8 cellular contexts compared by ENCODE assay signal in the genomic region with DNA sequence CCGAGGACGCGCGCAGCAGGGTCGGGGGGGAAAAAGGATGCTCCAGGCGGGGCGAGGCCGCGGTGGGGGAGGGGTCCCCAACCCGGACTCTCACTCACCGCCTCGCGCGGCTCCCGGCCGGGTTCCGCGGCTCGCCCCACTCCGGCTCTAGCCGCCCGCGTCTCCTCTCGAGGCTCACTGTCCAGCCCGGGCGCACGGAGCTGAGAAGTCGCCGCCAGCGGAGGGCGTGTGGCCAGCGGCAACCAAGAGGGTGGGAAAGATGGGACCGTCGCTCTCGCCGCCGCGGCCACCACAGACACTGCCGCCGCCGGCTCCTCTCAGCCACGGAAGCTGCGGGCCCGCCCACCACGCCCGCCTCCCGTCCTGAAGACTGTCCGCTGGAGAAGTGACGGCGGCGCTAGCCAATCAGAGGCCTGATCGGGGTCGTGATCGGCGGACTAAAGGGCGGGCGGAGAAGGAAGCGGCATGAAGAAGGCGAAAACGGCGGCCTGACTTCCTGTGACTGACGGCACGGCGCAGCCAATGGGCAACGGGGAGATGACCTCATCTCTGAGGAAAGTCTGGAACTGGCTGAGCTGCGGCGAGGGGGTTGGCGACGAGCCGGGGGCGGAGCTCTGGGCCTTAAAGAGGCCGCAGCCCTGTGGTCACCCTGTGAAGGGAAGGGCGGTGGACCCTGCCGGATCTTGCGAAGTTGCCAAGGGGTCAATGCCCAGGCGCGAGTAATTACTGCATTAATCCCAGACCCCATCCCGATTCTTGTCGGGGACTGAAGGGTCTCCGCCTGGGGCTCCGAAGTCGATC. TPM values are rescaled to one million over a fixed set of nuclear protein-coding genes. Genes with fewer than 3 reads are reported as not detected.
DNase-seq lines count a peak whose midpoint lies in the region; ATAC-seq and TF ChIP-seq lines count a peak whose summit lies in the region.

A gene (minus strand): TSS at position 340 of the 801 bp plus-strand sequence.

- no peak for TF ChIP-seq CTCF in GM12865 (IDR thresholded peaks at IDR 0.05; ENCODE audit: insufficient read depth, low read depth, low read length, missing control alignments)
- TF ChIP-seq CTCF in ovary (IDR thresholded peaks at IDR 0.05): no peak
- peak in 1 of 6 experiments; percentile 4 for TF ChIP-seq CTCF in thyroid gland (IDR thresholded peaks at IDR 0.05)

- peak; percentile 91 for ATAC-seq in HG02763 (IDR thresholded peaks at IDR 0.05; ENCODE audit: unreplicated experiment)
- ATAC-seq in activated naive CD8-positive, alpha-beta T cell treated with anti-CD3 and anti-CD28 coated beads, Interleukin-2, amount 50 U/mL, for 24 hours: peak; percentile 97
- peak; percentile 96 for ATAC-seq in Right ventricle myocardium inferior

- H3K4me1 ChIP-seq in ovary (ENCODE audit: insufficient read depth) (no peaks in the 10 kb centered on the region), thyroid gland (peaks cover 6 to 33% of the 10 kb centered on the region in 2 donors)

- DNase-seq in GM12865 (ENCODE audit: low read depth) (peak; percentile 100), NCI-H1417 treated with DMSO at 0.1 percent for 48 hours (lab: John Stamatoyannopoulos, UW) (peak; percentile 88), SW480 (ENCODE audit: low spot score) (peak; percentile 99), Right ventricle myocardium inferior (ENCODE audit: missing footprints) (peak; percentile 100), ovary (peak; percentile 100), thyroid gland (peak; percentile 100)
- DNase-seq in activated naive CD8-positive, alpha-beta T cell treated with anti-CD3 and anti-CD28 coated beads, Interleukin-2, amount 50 U/mL, for 24 hours: peak; percentile 100

- H3K27me3 ChIP-seq in ovary (no peaks in the 10 kb centered on the region), thyroid gland (no peaks in the 10 kb centered on the region)

- intact Hi-C loops in Right ventricle myocardium inferior (cut with DNase I): loop anchor here (2.0 to 5.0 kb wide), 3 partner anchors 39 to 124 kb away; no protein-coding TSS in a partner anchor
- intact Hi-C loops in ovary (cut with DNase I): loop anchor here in 2 of 4 donors (10.0 kb wide), 2 partner anchors 112 to 122 kb away; no protein-coding TSS in a partner anchor
- intact Hi-C loops in thyroid gland (cut with DNase I): loop anchor here (10.0 kb wide), 1 partner anchor 112 kb away; no protein-coding TSS in a partner anchor

- no peaks in the 10 kb centered on the region for H3K36me3 ChIP-seq in ovary
- no peaks in the 10 kb centered on the region for H3K36me3 ChIP-seq in thyroid gland

- H3K4me3 ChIP-seq in GM12865 (ENCODE audit: low read depth, low read length): peak within 1 kb of the TSS; percentile 77
- H3K4me3 ChIP-seq in ovary: peak within 1 kb of the TSS; percentile 99
- peak within 1 kb of the TSS; percentile 59 to 94 (median 89) for H3K4me3 ChIP-seq in thyroid gland (replicated peaks in 1 of 3)

- H3K27ac Mint-ChIP-seq in activated naive CD8-positive, alpha-beta T cell treated with anti-CD3 and anti-CD28 coated beads, Interleukin-2, amount 50 U/mL, for 24 hours: peak within 1 kb of the TSS; percentile 97

- no peak for TF ChIP-seq EP300 in ovary (IDR thresholded peaks at IDR 0.05)

- H3K36me3 Mint-ChIP-seq in activated naive CD8-positive, alpha-beta T cell treated with anti-CD3 and anti-CD28 coated beads, Interleukin-2, amount 50 U/mL, for 24 hours (ENCODE audit: low read depth): no peaks in the 10 kb centered on the region

- WGBS in ovary, 3 donors: 0 to 1% (median 0%) methylated on average over 36 to 82 of the region's 82 CpGs
- WGBS in thyroid gland, 2 donors: 0 to 1% methylated on average over 34 to 45 of the region's 82 CpGs

- H3K9me3 ChIP-seq in ovary: no peaks in the 10 kb centered on the region
- no peaks in the 10 kb centered on the region for H3K9me3 ChIP-seq in thyroid gland

- peaks cover 39% of the 10 kb centered on the region for H3K4me1 Mint-ChIP-seq in activated naive CD8-positive, alpha-beta T cell treated with anti-CD3 and anti-CD28 coated beads, Interleukin-2, amount 50 U/mL, for 24 hours

- TF ChIP-seq POLR2A in ovary (IDR thresholded peaks at IDR 0.05): peak; percentile 99
- peak; percentile 95 to 99 for TF ChIP-seq POLR2A in thyroid gland (IDR thresholded peaks at IDR 0.05)

- peak within 1 kb of the TSS; percentile 90 to 93 for H3K27ac ChIP-seq in ovary
- peak within 1 kb of the TSS; percentile 46 to 86 (median 81) for H3K27ac ChIP-seq in thyroid gland

- peak within 1 kb of the TSS; percentile 86 for H3K4me3 Mint-ChIP-seq in activated naive CD8-positive, alpha-beta T cell treated with anti-CD3 and anti-CD28 coated beads, Interleukin-2, amount 50 U/mL, for 24 hours

- H3K9me3 Mint-ChIP-seq in activated naive CD8-positive, alpha-beta T cell treated with anti-CD3 and anti-CD28 coated beads, Interleukin-2, amount 50 U/mL, for 24 hours: no peaks in the 10 kb centered on the region

- no peaks in the 10 kb centered on the region for H3K27me3 Mint-ChIP-seq in activated naive CD8-positive, alpha-beta T cell treated with anti-CD3 and anti-CD28 coated beads, Interleukin-2, amount 50 U/mL, for 24 hours

RNA-seq across cellular contexts. Expression of the gene that starts here (rescaled TPM):
- total RNA-seq in Right ventricle myocardium inferior (26.7 TPM), ovary (10 to 100 TPM; 41.6 to 59.7 (median 55.0) TPM), thyroid gland (100 to 1,000 TPM in 3 of 4 donors, 10 to 100 TPM in 1; 81.4 to 210 (median 122) TPM)
- 10 to 100 TPM; 15.4 to 29.8 TPM for polyA plus RNA-seq in ovary

Comparison
In these comparisons a context has a peak if more than half of its experiments do, and no peak if none do; other contexts are left out.
1. Peak in every context shown above with its lines: DNase-seq, ATAC-seq, H3K4me3 ChIP-seq and H3K27ac ChIP-seq.